Comparison of ENCODE assay signal across 19 cellular contexts in the genomic region with DNA sequence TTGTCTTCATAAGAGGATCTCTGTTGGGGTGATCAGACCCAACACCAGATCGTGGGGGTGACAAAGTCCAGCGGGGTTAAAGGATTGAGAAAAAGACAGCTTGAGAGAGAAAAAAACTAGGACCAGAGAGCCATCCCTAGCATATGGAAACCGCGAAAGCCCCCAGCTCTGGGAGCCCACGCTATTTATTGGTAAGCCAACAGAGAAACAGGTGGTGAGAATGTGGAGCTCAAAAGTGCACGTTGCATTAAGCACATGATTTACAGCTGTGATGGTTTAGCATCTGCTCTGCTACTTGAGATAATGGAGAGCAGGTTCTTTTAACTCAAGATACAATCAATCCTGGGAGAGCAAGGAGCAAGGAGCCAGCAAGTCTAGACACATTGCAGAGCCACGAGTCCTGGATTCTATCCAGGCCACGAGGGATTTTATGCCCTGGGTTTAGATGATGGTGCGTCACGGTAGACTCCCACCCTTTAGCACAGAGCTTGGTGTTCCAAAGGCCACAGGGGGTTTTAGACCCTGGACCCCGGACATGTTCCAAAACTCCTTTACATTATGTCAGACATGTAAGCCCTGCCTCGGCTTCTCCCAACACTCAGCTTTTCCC.
DNase-seq lines count a peak whose midpoint lies in the region; ATAC-seq, FAIRE-seq and TF ChIP-seq lines count a peak whose summit lies in the region.
"Had no signal": no experiment of that assay in that cellular context is flagged by ENCODE, and none has a peak within 500 bp of the region (broad histone marks: within the 10 kb centered on the region; RNA-seq: fewer than 3 reads in every experiment).

No MANE protein-coding gene starts in this region.

- no peaks in the 10 kb centered on the region for H3K27me3 ChIP-seq in colonic mucosa
- H3K27me3 ChIP-seq: BLaER1 had no signal

- H3K27ac ChIP-seq in kidney (ENCODE audit: low read depth in 2 of 2, low read length in 2 of 2) (no peak overlapping the region), colonic mucosa (no peak overlapping the region)
- H3K27ac ChIP-seq: 22Rv1, A549, BLaER1, GM23248 had no signal

- H3K4me3 ChIP-seq in kidney (ENCODE audit: low read length in 2 of 2), result no peak overlapping the region
- H3K4me3 ChIP-seq in colonic mucosa, result no peak overlapping the region
- H3K4me3 ChIP-seq: A549, BLaER1, GM23248, HAP-1 had no signal

- peak; percentile 0 for DNase-seq in DMS 273 (lab: John Stamatoyannopoulos, UW; ENCODE audit: unreplicated experiment)
- DNase-seq in DMS 273 treated with DMSO at 0.1 percent for 48 hours (lab: John Stamatoyannopoulos, UW), result no peak
- DNase-seq in NCI-H82 treated with DMSO at 0.1 percent for 48 hours (lab: John Stamatoyannopoulos, UW; ENCODE audit: unreplicated experiment), result peak; percentile 52
- DNase-seq in SK-N-DZ (ENCODE audit: low spot score), result peak; percentile 99
- DNase-seq in kidney, result peak; percentile 41
- no peak for DNase-seq in colonic mucosa
- DNase-seq: AML-193, DMS53, DND-41, EL, GM23248 had no signal

- H3K9me3 ChIP-seq in kidney (ENCODE audit: control insufficient read depth in 1 of 2, low read length in 2 of 2) (no peaks in the 10 kb centered on the region), colonic mucosa (no peaks in the 10 kb centered on the region)
- H3K9me3 ChIP-seq: A549, HAP-1 had no signal

- ATAC-seq in HG02642 (IDR thresholded peaks at IDR 0.05; ENCODE audit: poor library complexity, unreplicated experiment) (no peak), GM19467 (IDR thresholded peaks at IDR 0.05; ENCODE audit: unreplicated experiment) (no peak)
- ATAC-seq: A549 had no signal

- H3K9ac ChIP-seq in kidney (ENCODE audit: low read length in 2 of 2) (no peak overlapping the region), colonic mucosa (ENCODE audit: low read depth in 2 of 2, low read length in 2 of 2) (no peak overlapping the region)
- H3K9ac ChIP-seq: BLaER1, GM23248 had no signal

- no peak for TF ChIP-seq CTCF in kidney (IDR thresholded peaks at IDR 0.05; ENCODE audit: borderline replicate concordance, extremely low read depth, insufficient read depth)
- TF ChIP-seq CTCF in colonic mucosa (IDR thresholded peaks at IDR 0.05), result no peak

- no peak for FAIRE-seq in kidney (lab: Jason Lieb, UNC)
- FAIRE-seq: A549, GM12891, GM19239 had no signal

- H3K36me3 ChIP-seq in kidney (ENCODE audit: control insufficient read depth in 1 of 2, insufficient read depth in 2 of 2, low read length in 2 of 2) (no peaks in the 10 kb centered on the region), colonic mucosa (no peaks in the 10 kb centered on the region)
- H3K36me3 ChIP-seq: BLaER1, HAP-1 had no signal

- H3K4me1 ChIP-seq in kidney (ENCODE audit: control insufficient read depth in 1 of 2, insufficient read depth in 1 of 2, low read depth in 1 of 2, low read length in 2 of 2) (no peaks in the 10 kb centered on the region), colonic mucosa (no peaks in the 10 kb centered on the region)
- H3K4me1 ChIP-seq: A549, BLaER1 had no signal

- intact Hi-C loops in kidney (cut with DNase I) (no loop called here), colonic mucosa (cut with DNase I) (no loop called here)

Comparison
In these comparisons a context has a peak if more than half of its experiments do, and no peak if none do; other contexts are left out.
1. DNase-seq: peak in DMS 273 (single experiment), NCI-H82 treated with DMSO at 0.1 percent for 48 hours (single experiment), SK-N-DZ (single experiment) and kidney (single experiment); none in DMS 273 treated with DMSO at 0.1 percent for 48 hours (single experiment) and colonic mucosa (single experiment).